1 cellular context compared by ENCODE assay signal in genomic region chrX:53950130-53950733, GRCh38.
TF ChIP-seq lines count a peak whose summit lies in the region.

No MANE protein-coding gene starts in this region.

TF ChIP-seq in GM23338, 12 proteins besides CTCF, POLR2A, EP300 and RAD21 (continued from another document):
- no peak for TF ChIP-seq EZH2 (IDR thresholded peaks at IDR 0.05; ENCODE audit: low read depth, unreplicated experiment)
- no peak for TF ChIP-seq REST (IDR thresholded peaks at IDR 0.05; ENCODE audit: unreplicated experiment)
